Comparison of ENCODE assay signal across 8 cellular contexts in genomic region chr18:44682871-44683221, GRCh38. TPM values are rescaled to one million over a fixed set of nuclear protein-coding genes. Genes with fewer than 3 reads are reported as not detected.
DNase-seq lines count a peak whose midpoint lies in the region; ATAC-seq and TF ChIP-seq lines count a peak whose summit lies in the region.
"Had no signal": no experiment of that assay in that cellular context is flagged by ENCODE, and none has a peak within 500 bp of the region (broad histone marks: within the 10 kb centered on the region; RNA-seq: fewer than 3 reads in every experiment).

No MANE protein-coding gene starts in this region.

- no peaks in the 10 kb centered on the region for H4K20me1 ChIP-seq in hepatocyte (ENCODE audit: insufficient read depth, poor library complexity, severe bottlenecking)

- TF ChIP-seq CTCF in hepatocyte (IDR thresholded peaks at IDR 0.05; ENCODE audit: poor library complexity) (no peak), thoracic aorta (IDR thresholded peaks at IDR 0.05) (no peak), omental fat pad (IDR thresholded peaks at IDR 0.05) (no peak)

- H3K27ac ChIP-seq in hepatocyte (peak overlapping the region; percentile 99), thoracic aorta (peak overlapping the region; percentile 78)

- ATAC-seq in thoracic aorta (ENCODE audit: insufficient number of reproducible peaks, low FRiP score, low read depth) (no peak), HG02852 (IDR thresholded peaks at IDR 0.05; ENCODE audit: unreplicated experiment) (no peak), omental fat pad (ENCODE audit: low FRiP score) (no peak)
- ATAC-seq in activated naive CD4-positive, alpha-beta T cell treated with anti-CD3 and anti-CD28 coated beads, Interleukin-2, amount 50 U/mL, for 72 hours = no peak

- no peaks in the 10 kb centered on the region for H3K9me3 ChIP-seq in hepatocyte (ENCODE audit: low read depth)
- H3K9me3 ChIP-seq in thoracic aorta = no peaks in the 10 kb centered on the region

- H3K79me2 ChIP-seq in hepatocyte = peaks cover 76% of the 10 kb centered on the region

- H2AFZ ChIP-seq in hepatocyte = no peak overlapping the region

- H3K27ac Mint-ChIP-seq in activated naive CD4-positive, alpha-beta T cell treated with anti-CD3 and anti-CD28 coated beads, Interleukin-2, amount 50 U/mL, for 72 hours = no peak overlapping the region
- H3K27ac Mint-ChIP-seq: activated naive CD4-positive, alpha-beta T cell treated with anti-CD3 and anti-CD28 coated beads for 36 hours had no signal

- H3K27me3 ChIP-seq in hepatocyte (no peaks in the 10 kb centered on the region), thoracic aorta (replicated peaks; ENCODE audit: insufficient read depth) (no peaks in the 10 kb centered on the region)

- H3K4me1 ChIP-seq in hepatocyte (ENCODE audit: insufficient read depth) = peaks cover 16% of the 10 kb centered on the region
- H3K4me1 ChIP-seq in thoracic aorta (ENCODE audit: control insufficient read depth in 1 of 2, low read depth in 2 of 2) = peaks cover 4 to 24% of the 10 kb centered on the region in 2 donors

- H3K36me3 ChIP-seq in hepatocyte (replicated peaks; ENCODE audit: insufficient read depth, low read depth) (no peaks in the 10 kb centered on the region), thoracic aorta (no peaks in the 10 kb centered on the region)

- DNase-seq in HT1080 (ENCODE audit: low read depth) (peak; percentile 16), NCI-H82 treated with DMSO at 0.1 percent for 48 hours (lab: John Stamatoyannopoulos, UW; ENCODE audit: unreplicated experiment) (peak; percentile 57), hepatocyte (ENCODE audit: low spot score) (peak; percentile 48), thoracic aorta (ENCODE audit: low spot score) (no peak), omental fat pad (ENCODE audit: low spot score) (no peak)
- DNase-seq in activated naive CD4-positive, alpha-beta T cell treated with anti-CD3 and anti-CD28 coated beads, Interleukin-2, amount 50 U/mL, for 72 hours (ENCODE audit: low spot score in 2 of 2) = no peak
- DNase-seq: activated naive CD4-positive, alpha-beta T cell treated with anti-CD3 and anti-CD28 coated beads for 36 hours had no signal

- 14% methylated on average over 4 of the region's 4 CpGs for WGBS in hepatocyte (ENCODE audit: low lambda C conversion rate, missing lambda C conversion rate)

- peak overlapping the region; percentile 97 for H3K4me3 ChIP-seq in hepatocyte
- peak overlapping the region; percentile 79 for H3K4me3 ChIP-seq in thoracic aorta

- H3K9me3 Mint-ChIP-seq in activated naive CD4-positive, alpha-beta T cell treated with anti-CD3 and anti-CD28 coated beads, Interleukin-2, amount 50 U/mL, for 72 hours = no peaks in the 10 kb centered on the region
- H3K9me3 Mint-ChIP-seq: activated naive CD4-positive, alpha-beta T cell treated with anti-CD3 and anti-CD28 coated beads for 36 hours had no signal

- H3K4me2 ChIP-seq in hepatocyte = peak overlapping the region; percentile 88

- H3K36me3 Mint-ChIP-seq in activated naive CD4-positive, alpha-beta T cell treated with anti-CD3 and anti-CD28 coated beads, Interleukin-2, amount 50 U/mL, for 72 hours = peaks cover 4 to 6% of the 10 kb centered on the region in 2 donors

- no peaks in the 10 kb centered on the region for H3K9me2 ChIP-seq in hepatocyte (replicated peaks; ENCODE audit: insufficient read depth)

RNA-seq across cellular contexts. Expression of gene SETBP1, which starts 2.2 kb away (rescaled TPM):
- total RNA-seq in HT1080 (2014; rRNA removed; shearing (Covaris generic)) = 2.1 and 2.7 TPM in 2 replicates
- polyA plus RNA-seq in HT1080 (2015; cell fraction: cytosol; rRNA removed) = 1.1 and 1.3 TPM in 2 replicates
- polyA plus RNA-seq in HT1080 (2015; cell fraction: nucleus; rRNA removed) = 1.5 and 2.3 TPM in 2 replicates
- total RNA-seq in hepatocyte = 20.1 and 21.1 TPM in 2 replicates
- polyA plus RNA-seq in hepatocyte = 8.6 and 10.3 TPM in 2 replicates
- 10 to 100 TPM; 39.3 to 50.2 TPM for total RNA-seq in thoracic aorta
- 10 to 100 TPM; 14.5 to 34.2 (median 19.3) TPM for total RNA-seq in omental fat pad
- 1 to 10 TPM; 1.2 to 2.7 TPM for total RNA-seq in activated naive CD4-positive, alpha-beta T cell treated with anti-CD3 and anti-CD28 coated beads, Interleukin-2, amount 50 U/mL, for 72 hours

Comparison
In these comparisons a context has a peak if more than half of its experiments do, and no peak if none do; other contexts are left out.
1. DNase-seq: peak in HT1080 (single experiment), NCI-H82 treated with DMSO at 0.1 percent for 48 hours (single experiment) and hepatocyte (single experiment); none in thoracic aorta (single experiment), omental fat pad (single experiment) and activated naive CD4-positive, alpha-beta T cell treated with anti-CD3 and anti-CD28 coated beads, Interleukin-2, amount 50 U/mL, for 72 hours (0 of 2).